In genomic region chr7:155356323-155357105, GRCh38 we compare ENCODE assay signal across 9 cellular contexts. TPM values are rescaled to one million over a fixed set of nuclear protein-coding genes. Genes with fewer than 3 reads are reported as not detected.
DNase-seq lines count a peak whose midpoint lies in the region; ATAC-seq and TF ChIP-seq lines count a peak whose summit lies in the region.
"Had no signal": no experiment of that assay in that cellular context is flagged by ENCODE, and none has a peak within 500 bp of the region (broad histone marks: within the 10 kb centered on the region; RNA-seq: fewer than 3 reads in every experiment).

No MANE protein-coding gene starts in this region.

- no peaks in the 10 kb centered on the region for H3K9me3 ChIP-seq in GM23248 (ENCODE audit: low read depth)
- H3K9me3 ChIP-seq: neutrophil had no signal

- DNase-seq in AG10803 (ENCODE audit: low read depth) (no peak), GM23248 (peak; percentile 26), RPMI7951 (ENCODE audit: low read depth) (peak; percentile 45), inferior parietal cortex (ENCODE audit: extremely low spot score) (peak; percentile 55), SKM-1 treated with dmso at 0.1 percent for 144 hours (lab: John Stamatoyannopoulos, UW; ENCODE audit: unreplicated experiment) (no peak), NCI-H2171 treated with DMSO at 0.1 percent for 48 hours (lab: John Stamatoyannopoulos, UW) (no peak)
- DNase-seq in stimulated activated effector memory CD8-positive, alpha-beta T cell treated with anti-CD3 and anti-CD28 coated beads, Interleukin-12 subunit alpha, Interleukin-12 subunit beta, amount 100 ng/mL, for 72 hours (ENCODE audit: low spot score in 2 of 2), result no peak

- TF ChIP-seq CTCF in AG10803 (conservative IDR thresholded peaks at IDR 0.05; ENCODE audit: low read length), result peak; percentile 20

- H3K4me3 Mint-ChIP-seq in stimulated activated effector memory CD8-positive, alpha-beta T cell treated with anti-CD3 and anti-CD28 coated beads, Interleukin-12 subunit alpha, Interleukin-12 subunit beta, amount 100 ng/mL, for 72 hours, result no peak overlapping the region

- peaks cover 5% of the 10 kb centered on the region for H3K36me3 Mint-ChIP-seq in stimulated activated effector memory CD8-positive, alpha-beta T cell treated with anti-CD3 and anti-CD28 coated beads, Interleukin-12 subunit alpha, Interleukin-12 subunit beta, amount 100 ng/mL, for 72 hours

- no peak overlapping the region for H3K27ac Mint-ChIP-seq in stimulated activated effector memory CD8-positive, alpha-beta T cell treated with anti-CD3 and anti-CD28 coated beads, Interleukin-12 subunit alpha, Interleukin-12 subunit beta, amount 100 ng/mL, for 72 hours

- 40 to 44% methylated on average over 14 of the region's 14 CpGs for WGBS in GM23248 (ENCODE audit: low coverage in 1 of 2, low lambda C conversion rate in 2 of 2, missing lambda C conversion rate in 2 of 2), 2 experiments

- H3K4me2 ChIP-seq in GM23248 (ENCODE audit: unreplicated experiment), result no peak overlapping the region

- H3K9me2 ChIP-seq in GM23248 (ENCODE audit: insufficient read depth), result no peaks in the 10 kb centered on the region

- no peaks in the 10 kb centered on the region for H3K79me2 ChIP-seq in GM23248 (ENCODE audit: insufficient read depth)

- H3K36me3 ChIP-seq in GM23248 (ENCODE audit: low read depth), result no peaks in the 10 kb centered on the region
- H3K36me3 ChIP-seq: neutrophil had no signal

- H3K4me1 Mint-ChIP-seq in stimulated activated effector memory CD8-positive, alpha-beta T cell treated with anti-CD3 and anti-CD28 coated beads, Interleukin-12 subunit alpha, Interleukin-12 subunit beta, amount 100 ng/mL, for 72 hours, result no peaks in the 10 kb centered on the region

- no peak overlapping the region for H2AFZ ChIP-seq in GM23248

- no peaks in the 10 kb centered on the region for H3K4me1 ChIP-seq in GM23248 (ENCODE audit: insufficient read depth)

- no peak overlapping the region for H3K4me3 ChIP-seq in AG10803 (ENCODE audit: low read length)
- no peak overlapping the region for H3K4me3 ChIP-seq in GM23248

- H3K27me3 ChIP-seq in GM23248 (replicated peaks; ENCODE audit: insufficient read depth), result peaks cover 13% of the 10 kb centered on the region; the same call in 1 of the 2 replicates
- H3K27me3 ChIP-seq: neutrophil had no signal

- no peak for ATAC-seq in stimulated activated effector memory CD8-positive, alpha-beta T cell treated with anti-CD3 and anti-CD28 coated beads, Interleukin-12 subunit alpha, Interleukin-12 subunit beta, amount 100 ng/mL, for 72 hours
- ATAC-seq in HG02870 (IDR thresholded peaks at IDR 0.05; ENCODE audit: unreplicated experiment), result no peak

- H4K20me1 ChIP-seq in GM23248 (ENCODE audit: insufficient read depth), result no peaks in the 10 kb centered on the region

- peaks cover 11% of the 10 kb centered on the region; the same call in 1 of the 2 replicates for H3F3A ChIP-seq in GM23248 (ENCODE audit: insufficient read depth)

- in situ Hi-C loops in GM23248 (cut with MboI), result loop anchor here (10.0 kb wide), 1 partner anchor 432 kb away; no protein-coding TSS in a partner anchor

- no peak overlapping the region for H3K9ac ChIP-seq in GM23248

- no peaks in the 10 kb centered on the region for H3K9me3 Mint-ChIP-seq in stimulated activated effector memory CD8-positive, alpha-beta T cell treated with anti-CD3 and anti-CD28 coated beads, Interleukin-12 subunit alpha, Interleukin-12 subunit beta, amount 100 ng/mL, for 72 hours

- H3K27ac ChIP-seq in GM23248, result no peak overlapping the region

RNA-seq across cellular contexts. Expression of gene INSIG1, which starts 58.8 kb away (rescaled TPM):
- 40.3 and 45.3 TPM in 2 replicates for total RNA-seq in GM23248 (2014; rRNA removed; shearing (Covaris generic))
- polyA plus RNA-seq in GM23248 (2016; fragmentation: Nextera tagmentation; extraction: Ambion mirVana), result 30.7 and 34.4 TPM in 2 replicates
- 108 and 114 TPM in 2 replicates for total RNA-seq in RPMI7951 (2014; rRNA removed; shearing (Covaris generic))

Comparison
In these comparisons a context has a peak if more than half of its experiments do, and no peak if none do; other contexts are left out.
1. DNase-seq: peak in GM23248 (single experiment), RPMI7951 (single experiment) and inferior parietal cortex (single experiment); none in AG10803 (single experiment), SKM-1 treated with dmso at 0.1 percent for 144 hours (single experiment), NCI-H2171 treated with DMSO at 0.1 percent for 48 hours (single experiment) and stimulated activated effector memory CD8-positive, alpha-beta T cell treated with anti-CD3 and anti-CD28 coated beads, Interleukin-12 subunit alpha, Interleukin-12 subunit beta, amount 100 ng/mL, for 72 hours (0 of 2).